ENCODE assay signal across 1 cellular context in the genomic region with DNA sequence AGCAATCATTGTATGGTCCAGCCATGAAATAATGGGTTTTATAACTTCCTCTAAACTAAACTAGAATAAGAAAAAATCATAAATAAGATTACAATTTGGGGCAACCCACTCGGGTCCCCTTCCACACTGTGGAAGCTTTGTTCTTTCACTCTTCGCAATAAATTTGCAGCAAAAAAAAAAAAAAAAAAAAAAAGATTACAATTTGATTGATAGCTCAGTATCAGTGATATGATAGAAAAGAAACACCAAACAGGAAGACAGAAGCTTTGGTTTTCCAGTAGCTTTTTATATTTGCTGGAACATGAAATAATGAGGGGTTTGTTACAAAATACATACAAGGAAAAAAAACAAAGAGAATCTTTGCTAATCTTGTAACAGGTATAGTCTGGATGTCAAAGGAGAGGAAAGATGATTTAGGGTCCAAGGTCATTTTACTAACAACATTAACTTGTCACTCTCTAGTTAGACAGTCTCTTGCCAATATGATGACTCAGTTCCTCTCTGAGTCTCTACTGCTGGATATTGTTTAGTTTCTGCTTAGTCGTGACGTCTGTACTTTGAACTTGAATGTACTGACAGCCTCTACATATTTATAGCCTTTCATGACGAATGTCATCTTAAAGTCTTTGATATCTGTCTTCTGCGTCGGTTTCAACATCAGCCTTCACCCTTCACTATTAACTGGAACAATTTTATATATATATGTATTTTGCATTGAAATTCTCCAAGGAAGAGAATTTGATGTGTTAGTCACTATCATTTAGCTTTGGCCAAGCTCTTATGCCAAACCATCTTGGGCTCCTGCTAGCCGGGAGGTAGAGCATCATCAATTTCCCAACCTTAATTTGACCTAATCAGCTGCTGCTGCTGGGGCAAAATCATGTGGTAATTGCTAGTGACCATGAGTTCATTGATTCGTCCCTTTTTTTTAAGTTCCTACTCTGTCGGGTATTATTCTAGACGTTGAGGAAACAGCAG.
TF ChIP-seq lines count a peak whose summit lies in the region.

No MANE protein-coding gene starts in this region.

TF ChIP-seq in IMR-90, 13 proteins besides CTCF, POLR2A, EP300 and RAD21 (continued from another document):
- no peak for TF ChIP-seq MXI1 (IDR thresholded peaks at IDR 0.05; ENCODE audit: borderline replicate concordance, low read depth, low read length)
- TF ChIP-seq, protein P1, sequence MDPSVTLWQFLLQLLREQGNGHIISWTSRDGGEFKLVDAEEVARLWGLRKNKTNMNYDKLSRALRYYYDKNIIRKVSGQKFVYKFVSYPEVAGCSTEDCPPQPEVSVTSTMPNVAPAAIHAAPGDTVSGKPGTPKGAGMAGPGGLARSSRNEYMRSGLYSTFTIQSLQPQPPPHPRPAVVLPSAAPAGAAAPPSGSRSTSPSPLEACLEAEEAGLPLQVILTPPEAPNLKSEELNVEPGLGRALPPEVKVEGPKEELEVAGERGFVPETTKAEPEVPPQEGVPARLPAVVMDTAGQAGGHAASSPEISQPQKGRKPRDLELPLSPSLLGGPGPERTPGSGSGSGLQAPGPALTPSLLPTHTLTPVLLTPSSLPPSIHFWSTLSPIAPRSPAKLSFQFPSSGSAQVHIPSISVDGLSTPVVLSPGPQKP (IDR thresholded peaks at IDR 0.05; ENCODE audit: borderline replicate concordance, low read depth, low read length), result no peak
- no peak for TF ChIP-seq SMC3 (IDR thresholded peaks at IDR 0.05; ENCODE audit: low read depth, low read length)
- TF ChIP-seq MAZ (IDR thresholded peaks at IDR 0.05; ENCODE audit: borderline replicate concordance, low read depth, low read length), result no peak
- TF ChIP-seq MAFK (IDR thresholded peaks at IDR 0.05; ENCODE audit: low read depth, low read length), result peak; percentile 48
TF ChIP-seq in IMR-90: peak in this region for 3.
